13 cellular contexts compared by ENCODE assay signal in genomic region chr9:6787793-6788174, GRCh38. TPM values are rescaled to one million over a fixed set of nuclear protein-coding genes. Genes with fewer than 3 reads are reported as not detected.
DNase-seq lines count a peak whose midpoint lies in the region; ATAC-seq, FAIRE-seq and TF ChIP-seq lines count a peak whose summit lies in the region.
"Had no signal": no experiment of that assay in that cellular context is flagged by ENCODE, and none has a peak within 500 bp of the region (broad histone marks: within the 10 kb centered on the region; RNA-seq: fewer than 3 reads in every experiment).

No MANE protein-coding gene starts in this region.

- peaks cover 95% of the 10 kb centered on the region for H3K4me1 ChIP-seq in HepG2 (ENCODE audit: insufficient read depth, low read length)
- peaks cover 33 to 67% (median 49%) of the 10 kb centered on the region in 4 donors for H3K4me1 ChIP-seq in stomach

- H4K20me1 ChIP-seq in HepG2 (ENCODE audit: insufficient read depth, low read length) = no peaks in the 10 kb centered on the region

- WGBS in HepG2 (ENCODE audit: low lambda C conversion rate) = 2% methylated on average over 3 of the region's 3 CpGs
- WGBS in stomach, 5 donors = 47 to 61% (median 55%) methylated on average over 3 of the region's 3 CpGs

- H3K4me1 Mint-ChIP-seq in activated naive CD4-positive, alpha-beta T cell treated with anti-CD3 and anti-CD28 coated beads, Interleukin-2, amount 50 U/mL, for 24 hours = peaks cover 60% of the 10 kb centered on the region

- no peaks in the 10 kb centered on the region for H3K9me3 Mint-ChIP-seq in activated naive CD4-positive, alpha-beta T cell treated with anti-CD3 and anti-CD28 coated beads, Interleukin-2, amount 50 U/mL, for 24 hours
- H3K9me3 Mint-ChIP-seq: T-helper 1 cell treated with Interleukin-12 subunit alpha and Interleukin-12 subunit beta and Interleukin-4 antibody, amounts not matched to agents 30 μg/mL and 1 μg/mL, for 36 hours had no signal

- TF ChIP-seq RAD21 in HepG2 (CRISPR knock-in tag; IDR thresholded peaks at IDR 0.05) = no peak

- H3K9ac ChIP-seq in HepG2 (ENCODE audit: insufficient read depth, low read depth, low read length) = peak overlapping the region; percentile 85

- H3K79me2 ChIP-seq in HepG2 (ENCODE audit: insufficient read depth, low read length) = peaks cover 86% of the 10 kb centered on the region

- H3K36me3 ChIP-seq in brain microvascular endothelial cell (replicated peaks) = no peaks in the 10 kb centered on the region
- peaks cover 0 to 3% of the 10 kb centered on the region in 2 experiments; a peak in 2 of 5 replicates for H3K36me3 ChIP-seq in HepG2 (replicated peaks in 1 of 2; ENCODE audit: control insufficient read depth in 1 of 2, insufficient read depth in 2 of 2, low read length in 2 of 2)
- peaks cover 0 to 3% (median 2%) of the 10 kb centered on the region in 4 donors for H3K36me3 ChIP-seq in stomach

- H3K4me2 ChIP-seq in HepG2 (ENCODE audit: low read depth, low read length) = peak overlapping the region; percentile 100

- CTCF ChIA-PET in HepG2 (lab: Yijun Ruan, JAX; ENCODE audit: low intra/inter-chr PET ratio, low total read pairs) = no interaction called here

- TF ChIP-seq CTCF in brain microvascular endothelial cell (IDR thresholded peaks at IDR 0.05; ENCODE audit: low read depth, low read length, missing control alignments) (no peak), HepG2 (CRISPR knock-in tag; IDR thresholded peaks at IDR 0.05) (no peak), stomach (IDR thresholded peaks at IDR 0.05) (no peak)

- peaks cover 1% of the 10 kb centered on the region for H3K36me3 Mint-ChIP-seq in activated naive CD4-positive, alpha-beta T cell treated with anti-CD3 and anti-CD28 coated beads, Interleukin-2, amount 50 U/mL, for 24 hours

- H3K27ac ChIP-seq in brain microvascular endothelial cell (peak overlapping the region; percentile 36), HepG2 (ENCODE audit: extremely low read length, insufficient read depth, low read length) (peak overlapping the region; percentile 93), stomach (peak overlapping the region; percentile 43 to 72 (median 61))

- ATAC-seq in HepG2 (peak; percentile 7), esophagus mucosa (no peak)
- ATAC-seq: activated CD8-positive, alpha-beta T cell treated with anti-CD3 and anti-CD28 coated beads, Interleukin-2, amount 10 ng/mL, durations not matched to agents 7 days and 5 days had no signal

- TSS peak; percentile 97 for BruUV-seq in HepG2 (replicated peaks; lab: Mats Ljungman, UMichigan)

- FAIRE-seq in HepG2 (lab: Jason Lieb, UNC) = no peak
- FAIRE-seq: GM12891 had no signal

- H2AFZ ChIP-seq in HepG2 (ENCODE audit: low read length) = no peak overlapping the region

- TF ChIP-seq POLR2A in HepG2 (IDR thresholded peaks at IDR 0.05; ENCODE audit: insufficient read depth in 1 of 2, low read depth in 2 of 2, low read length in 2 of 2) (no peak), stomach (IDR thresholded peaks at IDR 0.05) (no peak)

- no peaks in the 10 kb centered on the region for H3K27me3 ChIP-seq in brain microvascular endothelial cell (replicated peaks)
- no peaks in the 10 kb centered on the region; a peak in 1 of 5 replicates for H3K27me3 ChIP-seq in HepG2 (ENCODE audit: control insufficient read depth in 1 of 2, insufficient read depth in 2 of 2, low read length in 2 of 2)
- no peaks in the 10 kb centered on the region for H3K27me3 ChIP-seq in stomach

- DNase-seq in activated naive CD4-positive, alpha-beta T cell (lab: John Stamatoyannopoulos, UW) = no peak
- no peak for DNase-seq in brain microvascular endothelial cell
- DNase-seq in HepG2 (ENCODE audit: low spot score) = no peak
- DNase-seq in stomach = no peak
- no peak for DNase-seq in activated CD8-positive, alpha-beta memory T cell treated with anti-CD3 and anti-CD28 coated beads, Interleukin-2, amount 50 U/mL, for 4 hours
- no peak for DNase-seq in NCI-H82 treated with DMSO at 0.1 percent for 48 hours (lab: John Stamatoyannopoulos, UW; ENCODE audit: unreplicated experiment)
- DNase-seq: activated CD8-positive, alpha-beta T cell treated with anti-CD3 and anti-CD28 coated beads, Interleukin-2, amount 10 ng/mL, durations not matched to agents 7 days and 5 days; DMS79 treated with DMSO at 0.1 percent for 48 hours; NCI-H1694 treated with DMSO at 0.1 percent for 48 hours had no signal

- POLR2A ChIA-PET in HepG2 (lab: Yijun Ruan, JAX) = interaction anchor here (0.8 to 2.1 kb wide), 5 partner anchors 10 to 73 kb away, joined by 3 to 8 read pairs (median 4); partner anchors contain the start of gene KDM4C

- H3K4me3 ChIP-seq in brain microvascular endothelial cell (ENCODE audit: low read depth, low read length) (no peak overlapping the region), HepG2 (replicated peaks in 1 of 3; ENCODE audit: insufficient read depth in 1 of 3, low read depth in 2 of 3, low read length in 3 of 3) (peak overlapping the region; percentile 48 to 76 (median 52)), stomach (peak overlapping the region in 1 of 4 donors; percentile 15)

- no peak overlapping the region for H3K4me3 Mint-ChIP-seq in activated naive CD4-positive, alpha-beta T cell treated with anti-CD3 and anti-CD28 coated beads, Interleukin-2, amount 50 U/mL, for 24 hours
- H3K4me3 Mint-ChIP-seq: activated CD8-positive, alpha-beta T cell treated with anti-CD3 and anti-CD28 coated beads, Interleukin-2, amount 10 ng/mL, durations not matched to agents 7 days and 5 days; T-helper 1 cell treated with Interleukin-12 subunit alpha and Interleukin-12 subunit beta and Interleukin-4 antibody, amounts not matched to agents 30 μg/mL and 1 μg/mL, for 36 hours had no signal

- H3K27ac Mint-ChIP-seq in activated naive CD4-positive, alpha-beta T cell treated with anti-CD3 and anti-CD28 coated beads, Interleukin-2, amount 50 U/mL, for 24 hours = peak overlapping the region; percentile 43
- H3K27ac Mint-ChIP-seq: activated CD8-positive, alpha-beta T cell treated with anti-CD3 and anti-CD28 coated beads, Interleukin-2, amount 10 ng/mL, durations not matched to agents 7 days and 5 days; T-helper 1 cell treated with Interleukin-12 subunit alpha and Interleukin-12 subunit beta and Interleukin-4 antibody, amounts not matched to agents 30 μg/mL and 1 μg/mL, for 36 hours had no signal

- H3K27me3 Mint-ChIP-seq in activated naive CD4-positive, alpha-beta T cell treated with anti-CD3 and anti-CD28 coated beads, Interleukin-2, amount 50 U/mL, for 24 hours = no peaks in the 10 kb centered on the region

- TF ChIP-seq EP300 in HepG2 (IDR thresholded peaks at IDR 0.05; ENCODE audit: low read depth in 2 of 2, low read length in 2 of 2) = no peak
- no peak for TF ChIP-seq EP300 in HepG2 (CRISPR knock-in tag; IDR thresholded peaks at IDR 0.05; ENCODE audit: borderline replicate concordance)
- TF ChIP-seq EP300 in stomach (IDR thresholded peaks at IDR 0.05) = no peak

- in situ Hi-C loops in brain microvascular endothelial cell (cut with HindIII; ENCODE audit: low pct_ligation_motif_present, low sequenced_read_pairs) = no loop called here
- in situ Hi-C loops in HepG2 (cut with HindIII; ENCODE audit: extremely low pct_ligation_motif_present, low pct_unique_long_range_greater_than_20kb) = no loop called here

- intact Hi-C loops in HepG2 (cut with micrococcal nuclease; ENCODE audit: unreplicated experiment) = loop anchor here (1.0 kb wide), 1 partner anchor 30 kb away; the partner anchor contains the start of gene KDM4C
- intact Hi-C loops in stomach (cut with DNase I; ENCODE audit: low total_unique reads) = no loop called here

- H3K9me3 ChIP-seq in HepG2 (ENCODE audit: low read length) (no peaks in the 10 kb centered on the region), stomach (no peaks in the 10 kb centered on the region)

TF ChIP-seq in HepG2, 621 proteins besides CTCF, POLR2A, EP300 and RAD21 (continues in another document):
- TF ChIP-seq FOXK1 (CRISPR knock-in tag; IDR thresholded peaks at IDR 0.05; ENCODE audit: borderline replicate concordance, low read depth) (0 out of 2 replicates have a peak, but pooled peaks have one; percentile 11), ZNF543 (CRISPR knock-in tag; IDR thresholded peaks at IDR 0.05) (peak; percentile 8; the same call in 1 of the 2 replicates), RFX5 (IDR thresholded peaks at IDR 0.05; ENCODE audit: low read depth, low read length) (no peak), ZFX (CRISPR knock-in tag; IDR thresholded peaks at IDR 0.05; ENCODE audit: low read depth) (peak; percentile 45; the same call in 1 of the 2 replicates), SNAPC2 (CRISPR knock-in tag; IDR thresholded peaks at IDR 0.05) (0 out of 2 replicates have a peak, but pooled peaks have one; percentile 55), MED13 (CRISPR knock-in tag; IDR thresholded peaks at IDR 0.05) (no peak), ARNT2 (CRISPR knock-in tag; IDR thresholded peaks at IDR 0.05; ENCODE audit: low read depth) (0 out of 2 replicates have a peak, but pooled peaks have one; percentile 3)

RNA-seq across cellular contexts. Expression of gene KDM4C, which starts 30.0 kb away (rescaled TPM):
- total RNA-seq in HepG2 (2016; rRNA removed; fragmentation: Illumina TruSeq; extraction: Trizol) = 22.1 and 23.6 TPM in 2 replicates
- total RNA-seq in HepG2 (2016; cell fraction: cytosol; rRNA removed; fragmentation: Illumina TruSeq; extraction: Trizol; ENCODE audit: low read depth) = 20.8 and 22.8 TPM in 2 replicates
- total RNA-seq in HepG2 (2016; cell fraction: insoluble cytoplasmic fraction; rRNA removed; fragmentation: Illumina TruSeq; extraction: Trizol) = 21.8 and 24.7 TPM in 2 replicates
- 10.3 and 11.0 TPM in 2 replicates for total RNA-seq in HepG2 (2016; cell fraction: membrane; rRNA removed; fragmentation: Illumina TruSeq; extraction: Trizol)
- total RNA-seq in HepG2 (2016; cell fraction: nucleus; rRNA removed; fragmentation: Illumina TruSeq; extraction: Trizol) = 57.2 and 66.1 TPM in 2 replicates
- polyA plus RNA-seq in HepG2 (2011; rRNA removed) = 17.0 and 19.4 TPM in 2 replicates
- polyA plus RNA-seq in HepG2 (2011; cell fraction: cytosol; rRNA removed) = 11.7 and 13.8 TPM in 2 replicates
- 48.5 and 52.1 TPM in 2 replicates for polyA plus RNA-seq in HepG2 (2011; cell fraction: nucleus; rRNA removed)
- polyA plus RNA-seq in HepG2 (2012) = 16.3 and 20.3 TPM in 2 replicates
- polyA plus RNA-seq in HepG2 (2016; cell fraction: cytosol; fragmentation: Illumina TruSeq; extraction: Trizol; ENCODE audit: low read depth) = 1.3 and 2.9 TPM in 2 replicates
- 17.0 and 17.2 TPM in 2 replicates for polyA plus RNA-seq in HepG2 (2016; cell fraction: insoluble cytoplasmic fraction; fragmentation: Illumina TruSeq; extraction: Trizol; ENCODE audit: low read depth)
- 2.1 and 3.2 TPM in 2 replicates for polyA plus RNA-seq in HepG2 (2016; cell fraction: membrane; fragmentation: Illumina TruSeq; extraction: Trizol; ENCODE audit: low read depth)
- polyA plus RNA-seq in HepG2 (2016; cell fraction: nucleus; fragmentation: Illumina TruSeq; extraction: Trizol; ENCODE audit: insufficient read depth, low read depth) = 19.2 and 19.7 TPM in 2 replicates
- polyA minus RNA-seq in HepG2 (2011; rRNA and poly(A)+ RNA removed; ENCODE audit: low replicate concordance) = 41.5 and 98.3 TPM in 2 replicates
- polyA minus RNA-seq in HepG2 (2011; cell fraction: cytosol; rRNA and poly(A)+ RNA removed) = 23.4 and 23.7 TPM in 2 replicates
- polyA minus RNA-seq in HepG2 (2011; cell fraction: nucleus; rRNA and poly(A)+ RNA removed) = 263 and 268 TPM in 2 replicates
- 100 to 1,000 TPM in 2 of 5 donors, 10 to 100 TPM in 3; 77.6 to 129 (median 85.2) TPM for total RNA-seq in stomach
- 10 to 100 TPM in 1 of 3 donors, 1 to 10 TPM in 2; 6.7 to 13.0 (median 7.6) TPM for polyA plus RNA-seq in stomach
- total RNA-seq in esophagus mucosa = 19.2 TPM

Comparison
In these comparisons a context has a peak if more than half of its experiments do, and no peak if none do; other contexts are left out.
1. H3K27ac ChIP-seq: peak in every context shown above with its lines; median percentile 93 in HepG2; 61 in stomach; 36 in brain microvascular endothelial cell.